8 cellular contexts compared by ENCODE assay signal in genomic region chr12:116508145-116509121, GRCh38. TPM values are rescaled to one million over a fixed set of nuclear protein-coding genes. Genes with fewer than 3 reads are reported as not detected.
A peak's percentile ranks its signal among the peaks of the same experiment; 100 is the strongest.
DNase-seq lines count a peak whose midpoint lies in the region; ATAC-seq, FAIRE-seq and TF ChIP-seq lines count a peak whose summit lies in the region.

No MANE protein-coding gene starts in this region.

- DNase-seq in BE2C: peak; percentile 68
- no peak for DNase-seq in astrocyte of the cerebellum (ENCODE audit: low read depth)
- DNase-seq in kidney epithelial cell (ENCODE audit: low read depth): no peak
- peak; percentile 8 for DNase-seq in stimulated activated CD8-positive, alpha-beta memory T cell treated with anti-CD3 and anti-CD28 coated beads, Interleukin-7, amount 100 ng/mL, for 24 hours (ENCODE audit: low read depth)
- DNase-seq in urothelium cell line (ENCODE audit: low spot score): no peak
- DNase-seq in NCI-H510A (lab: John Stamatoyannopoulos, UW): no peak

- ATAC-seq in HG03175 (IDR thresholded peaks at IDR 0.05; ENCODE audit: unreplicated experiment): no peak

- FAIRE-seq in urothelium cell line (lab: Jason Lieb, UNC): no peak

- peaks cover 4% of the 10 kb centered on the region; the same call in 1 of the 2 replicates for H3K4me1 ChIP-seq in BE2C
- H3K4me1 ChIP-seq in HUES48 (ENCODE audit: control insufficient read depth, insufficient read depth, low read length): peaks cover 11% of the 10 kb centered on the region

- H3K36me3 ChIP-seq in BE2C (no peaks in the 10 kb centered on the region), HUES48 (ENCODE audit: control insufficient read depth, insufficient read depth, low read length) (no peaks in the 10 kb centered on the region), kidney epithelial cell (ENCODE audit: control insufficient read depth, insufficient read depth, low read length) (no peaks in the 10 kb centered on the region)

- H3K9ac ChIP-seq in HUES48 (ENCODE audit: low read depth, low read length): peak overlapping the region; percentile 51; the same call in 1 of the 2 replicates

- H3K4me3 ChIP-seq in BE2C (ENCODE audit: low read depth, low read length): peak overlapping the region; percentile 63
- H3K4me3 ChIP-seq in HUES48 (ENCODE audit: low read depth, low read length): peak overlapping the region; percentile 72
- H3K4me3 ChIP-seq in astrocyte of the cerebellum (ENCODE audit: low read depth, low read length): peak overlapping the region; percentile 22
- peak overlapping the region; percentile 23 for H3K4me3 ChIP-seq in kidney epithelial cell (ENCODE audit: low read depth, low read length)

- TF ChIP-seq CTCF in BE2C (IDR thresholded peaks at IDR 0.05; ENCODE audit: low read depth, low read length) (no peak), astrocyte of the cerebellum (IDR thresholded peaks at IDR 0.05; ENCODE audit: low read depth, low read length, missing control alignments) (no peak), kidney epithelial cell (IDR thresholded peaks at IDR 0.05; ENCODE audit: insufficient read depth, low read length, poor library complexity, severe bottlenecking) (no peak)

- H3K27me3 ChIP-seq in BE2C (no peaks in the 10 kb centered on the region), HUES48 (ENCODE audit: control insufficient read depth, insufficient read depth, low read length) (peaks cover 2% of the 10 kb centered on the region; the same call in 1 of the 2 replicates), kidney epithelial cell (ENCODE audit: control insufficient read depth, insufficient read depth, low read length) (no peaks in the 10 kb centered on the region)

- H3K27ac ChIP-seq in HUES48 (ENCODE audit: low read depth, low read length): peak overlapping the region; percentile 5

- in situ Hi-C loops in astrocyte of the cerebellum (cut with HindIII; ENCODE audit: low sequenced_read_pairs): no loop called here

- no peaks in the 10 kb centered on the region for H3K9me3 ChIP-seq in BE2C
- H3K9me3 ChIP-seq in HUES48 (ENCODE audit: control insufficient read depth, insufficient read depth, low read length): no peaks in the 10 kb centered on the region

RNA-seq across cellular contexts. Expression of gene MAP1LC3B2, which starts 50.7 kb away (rescaled TPM):
- 20.7 TPM for polyA plus RNA-seq in BE2C (2012; ENCODE audit: insufficient read depth, insufficient read length, low read depth)
- total RNA-seq in kidney epithelial cell: 1.2 and 1.5 TPM in 2 replicates

Comparison
In these comparisons a context has a peak if more than half of its experiments do, and no peak if none do; other contexts are left out.
1. DNase-seq: peak in BE2C (single experiment) and stimulated activated CD8-positive, alpha-beta memory T cell treated with anti-CD3 and anti-CD28 coated beads, Interleukin-7, amount 100 ng/mL, for 24 hours (single experiment); none in astrocyte of the cerebellum (single experiment), kidney epithelial cell (single experiment), urothelium cell line (single experiment) and NCI-H510A (single experiment).
2. H3K4me3 ChIP-seq: peak in every context shown above with its lines; median percentile 72 in HUES48; 63 in BE2C; 23 in kidney epithelial cell; 22 in astrocyte of the cerebellum.